ENCODE assay signal across 25 cellular contexts in the genomic region with DNA sequence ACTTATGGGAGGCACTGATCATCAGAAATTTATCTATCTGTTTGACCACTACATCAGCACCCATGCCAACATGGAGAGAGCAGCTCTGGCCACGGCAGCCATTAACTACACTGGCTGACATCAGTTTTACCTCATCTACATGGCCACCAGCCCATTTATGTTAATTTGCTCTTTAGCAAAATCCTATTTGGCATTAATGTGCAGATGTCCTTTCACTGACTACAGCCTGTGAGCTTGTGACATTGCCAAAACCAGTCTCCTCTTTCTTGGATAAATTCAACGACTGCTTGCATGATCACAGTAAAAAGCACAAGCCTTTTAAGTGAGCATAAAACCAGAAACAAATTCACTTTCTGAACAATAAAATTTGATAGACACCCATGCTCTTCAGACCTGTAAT. TPM values are rescaled to one million over a fixed set of nuclear protein-coding genes. Genes with fewer than 3 reads are reported as not detected.
"Had no signal": no experiment of that assay in that cellular context is flagged by ENCODE, and none has a peak within 500 bp of the region (broad histone marks: within the 10 kb centered on the region; RNA-seq: fewer than 3 reads in every experiment).

No MANE protein-coding gene starts in this region.

- H3K9me3 Mint-ChIP-seq: immature natural killer cell; memory B cell; mesothelial cell of epicardium; natural killer cell; stimulated activated naive B cell treated with anti-CD40 and anti-IgM and Interleukin-4, amounts not matched to agents 10 μg/mL and 1 μg/mL and 100 μg/mL, for 72 hours; stimulated activated naive CD8-positive, alpha-beta T cell treated with anti-CD3 and anti-CD28 coated beads, Interleukin-15, amount 100 ng/mL, for 72 hours had no signal

- H3K4me3 Mint-ChIP-seq: immature natural killer cell; memory B cell; mesothelial cell of epicardium; natural killer cell; stimulated activated naive B cell treated with anti-CD40 and anti-IgM and Interleukin-4, amounts not matched to agents 10 μg/mL and 1 μg/mL and 100 μg/mL, for 72 hours; stimulated activated naive CD8-positive, alpha-beta T cell treated with anti-CD3 and anti-CD28 coated beads, Interleukin-15, amount 100 ng/mL, for 72 hours had no signal

- H3K27ac Mint-ChIP-seq: memory B cell; mesothelial cell of epicardium; stimulated activated naive B cell treated with anti-CD40 and anti-IgM and Interleukin-4, amounts not matched to agents 10 μg/mL and 1 μg/mL and 100 μg/mL, for 72 hours; stimulated activated naive CD8-positive, alpha-beta T cell treated with anti-CD3 and anti-CD28 coated beads, Interleukin-15, amount 100 ng/mL, for 72 hours had no signal

- FAIRE-seq: keratinocyte had no signal

- H2AFZ ChIP-seq: parathyroid adenoma had no signal

- H3K36me3 ChIP-seq: colonic mucosa, gastrocnemius medialis, prostate gland, right lobe of liver had no signal

- H3K36me3 Mint-ChIP-seq: natural killer cell had no signal

- H3K79me2 ChIP-seq: parathyroid adenoma had no signal

- H3K4me1 Mint-ChIP-seq: memory B cell had no signal

- H3K9ac ChIP-seq: parathyroid adenoma had no signal

- DNase-seq: cerebellar nuclear complex; colonic mucosa; dermis blood vessel endothelial cell; gastrocnemius medialis; glutamatergic neuron; immature natural killer cell; left lung; lower lobe of right lung; natural killer cell; occipital lobe; retina; right lobe of liver; stimulated activated CD4-positive, alpha-beta T cell treated with anti-CD3 and anti-CD28 coated beads, Interleukin-4, amount 100 ng/mL, for 4 hours; stimulated activated naive B cell treated with anti-CD40 and anti-IgM and Interleukin-4, amounts not matched to agents 10 μg/mL and 1 μg/mL and 100 μg/mL, for 72 hours; stimulated activated naive CD8-positive, alpha-beta T cell treated with anti-CD3 and anti-CD28 coated beads, Interleukin-15, amount 100 ng/mL, for 72 hours; testis had no signal

- H3K4me1 ChIP-seq: colonic mucosa, left lung, lower lobe of right lung, parathyroid adenoma, prostate gland, testis, tibial nerve had no signal

- H3K27ac ChIP-seq: colonic mucosa, gastrocnemius medialis, left lung, lower lobe of right lung, parathyroid adenoma, prostate gland, right lobe of liver, testis, tibial nerve had no signal

- ATAC-seq: gastrocnemius medialis; left lung; lower lobe of right lung; natural killer cell; right lobe of liver; stimulated activated naive B cell treated with anti-CD40 and anti-IgM and Interleukin-4, amounts not matched to agents 10 μg/mL and 1 μg/mL and 100 μg/mL, for 72 hours; stimulated activated naive CD8-positive, alpha-beta T cell treated with anti-CD3 and anti-CD28 coated beads, Interleukin-15, amount 100 ng/mL, for 72 hours had no signal

- H3K9me3 ChIP-seq: colonic mucosa, gastrocnemius medialis, left lung, lower lobe of right lung, prostate gland, right lobe of liver, testis, tibial nerve had no signal

- H3K27me3 Mint-ChIP-seq: memory B cell; stimulated activated naive B cell treated with anti-CD40 and anti-IgM and Interleukin-4, amounts not matched to agents 10 μg/mL and 1 μg/mL and 100 μg/mL, for 72 hours; stimulated activated naive CD8-positive, alpha-beta T cell treated with anti-CD3 and anti-CD28 coated beads, Interleukin-15, amount 100 ng/mL, for 72 hours had no signal

- H3K27me3 ChIP-seq: colonic mucosa, gastrocnemius medialis, left lung, right lobe of liver, testis, tibial nerve had no signal

- H3K4me3 ChIP-seq: colonic mucosa, gastrocnemius medialis, left lung, lower lobe of right lung, prostate gland, right lobe of liver, testis, tibial nerve had no signal

RNA-seq across cellular contexts. Expression of a gene that starts 47.5 kb away (rescaled TPM):
- total RNA-seq: endothelial cell of umbilical vein, fibroblast of lung, myocyte had no signal
- polyA plus RNA-seq: keratinocyte had no signal
